ENCODE assay signal across 11 cellular contexts in genomic region chr5:55418994-55419991, GRCh38.
DNase-seq lines count a peak whose midpoint lies in the region; ATAC-seq and TF ChIP-seq lines count a peak whose summit lies in the region.
"Had no signal": no experiment of that assay in that cellular context is flagged by ENCODE, and none has a peak within 500 bp of the region (broad histone marks: within the 10 kb centered on the region; RNA-seq: fewer than 3 reads in every experiment).

No MANE protein-coding gene starts in this region.

- H3K4me3 Mint-ChIP-seq in stimulated activated naive CD8-positive, alpha-beta T cell treated with anti-CD3 and anti-CD28 coated beads, Interleukin-15, Interleukin-2, amounts not matched to agents 100 ng/mL and 50 ng/mL, for 24 hours: no peak overlapping the region

- H3K27ac Mint-ChIP-seq in stimulated activated naive CD8-positive, alpha-beta T cell treated with anti-CD3 and anti-CD28 coated beads, Interleukin-15, Interleukin-2, amounts not matched to agents 100 ng/mL and 50 ng/mL, for 24 hours: peak overlapping the region; percentile 40

- H3K27me3 Mint-ChIP-seq in stimulated activated naive CD8-positive, alpha-beta T cell treated with anti-CD3 and anti-CD28 coated beads, Interleukin-15, Interleukin-2, amounts not matched to agents 100 ng/mL and 50 ng/mL, for 24 hours: no peaks in the 10 kb centered on the region

- TF ChIP-seq CTCF in astrocyte of the cerebellum (IDR thresholded peaks at IDR 0.05; ENCODE audit: low read depth, low read length, missing control alignments): no peak

- DNase-seq in stimulated activated naive CD8-positive, alpha-beta T cell treated with anti-CD3 and anti-CD28 coated beads, Interleukin-15, Interleukin-2, amounts not matched to agents 100 U/mL and 50 U/mL, for 24 hours: no peak
- DNase-seq in astrocyte of the cerebellum (ENCODE audit: low read depth) (peak; percentile 54), left kidney (ENCODE audit: low read depth, low spot score) (peak; percentile 69), NCI-H1092 treated with DMSO at 0.1 percent for 48 hours (lab: John Stamatoyannopoulos, UW) (no peak), cerebellar cortex (ENCODE audit: low spot score) (no peak), ACHN (no peak)
- DNase-seq: NCI-H146, T1000 had no signal

- no peak for ATAC-seq in stimulated activated naive CD8-positive, alpha-beta T cell treated with anti-CD3 and anti-CD28 coated beads, Interleukin-15, Interleukin-2, amounts not matched to agents 100 U/mL and 50 U/mL, for 24 hours
- ATAC-seq in GM21515 (IDR thresholded peaks at IDR 0.05; ENCODE audit: unreplicated experiment): no peak

- peaks cover 80% of the 10 kb centered on the region for H3K36me3 Mint-ChIP-seq in stimulated activated naive CD8-positive, alpha-beta T cell treated with anti-CD3 and anti-CD28 coated beads, Interleukin-15, Interleukin-2, amounts not matched to agents 100 ng/mL and 50 ng/mL, for 24 hours (ENCODE audit: low read depth)

- in situ Hi-C loops in astrocyte of the cerebellum (cut with HindIII; ENCODE audit: low sequenced_read_pairs): no loop called here
- in situ Hi-C loops in ACHN (cut with HindIII; ENCODE audit: low pct_ligation_motif_present, low pct_unique_long_range_greater_than_20kb, low sequenced_read_pairs): no loop called here

- H3K9me3 Mint-ChIP-seq in stimulated activated naive CD8-positive, alpha-beta T cell treated with anti-CD3 and anti-CD28 coated beads, Interleukin-15, Interleukin-2, amounts not matched to agents 100 ng/mL and 50 ng/mL, for 24 hours: no peaks in the 10 kb centered on the region

- no peak overlapping the region for H3K4me3 ChIP-seq in astrocyte of the cerebellum (ENCODE audit: low read depth, low read length)
- H3K4me3 ChIP-seq: BLaER1 treated with 17β-estradiol and CSF1 and Interleukin-3, amounts not matched to agents 10 nM and 100 nM had no signal

- H3K4me1 Mint-ChIP-seq in stimulated activated naive CD8-positive, alpha-beta T cell treated with anti-CD3 and anti-CD28 coated beads, Interleukin-15, Interleukin-2, amounts not matched to agents 100 ng/mL and 50 ng/mL, for 24 hours (ENCODE audit: low read depth): peaks cover 50% of the 10 kb centered on the region

Comparison
In these comparisons a context has a peak if more than half of its experiments do, and no peak if none do; other contexts are left out.
1. DNase-seq: peak in astrocyte of the cerebellum (single experiment) and left kidney (single experiment); none in stimulated activated naive CD8-positive, alpha-beta T cell treated with anti-CD3 and anti-CD28 coated beads, Interleukin-15, Interleukin-2, amounts not matched to agents 100 U/mL and 50 U/mL, for 24 hours (single experiment), NCI-H1092 treated with DMSO at 0.1 percent for 48 hours (single experiment), cerebellar cortex (single experiment) and ACHN (single experiment).